Comparison of ENCODE assay signal across 1 cellular context in the genomic region with DNA sequence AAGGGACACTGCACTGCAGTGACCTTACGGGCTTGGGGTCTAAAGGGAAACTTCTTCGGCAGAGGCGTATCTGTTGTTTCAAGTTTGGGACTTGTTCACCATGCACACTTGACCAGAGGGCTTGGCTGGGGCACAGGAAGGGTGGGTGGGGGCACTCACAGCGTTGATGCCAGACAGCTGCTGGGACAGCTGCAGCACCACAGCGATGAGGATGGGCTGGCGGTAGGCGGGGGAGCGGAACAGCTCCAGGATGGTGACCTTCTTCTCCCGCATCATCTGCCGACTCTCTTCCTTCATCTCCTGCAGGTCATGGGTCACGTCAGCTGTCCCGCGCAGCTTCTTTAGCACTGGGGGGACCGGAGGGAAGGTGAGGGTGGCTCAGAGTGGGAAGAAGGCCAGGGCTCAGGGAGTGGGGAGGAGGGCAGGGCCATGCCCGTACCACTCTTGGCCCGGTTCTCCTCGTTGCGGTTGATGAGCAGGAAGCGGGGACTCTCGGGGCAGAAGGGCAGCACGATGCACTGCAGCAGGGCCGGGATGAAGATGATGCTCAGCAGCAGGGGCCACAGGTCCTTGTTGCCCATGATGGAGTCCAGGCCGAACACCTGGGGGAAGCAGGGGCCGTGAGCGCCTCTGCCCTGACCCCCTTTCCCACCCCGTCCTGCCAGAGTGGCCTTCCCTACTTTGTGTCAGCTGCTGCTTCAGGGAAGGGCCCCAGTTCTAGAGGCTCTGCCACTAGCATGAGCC.
TF ChIP-seq lines count a peak whose summit lies in the region.

No MANE protein-coding gene starts in this region.

TF ChIP-seq in HCT116, 20 proteins besides CTCF, POLR2A, EP300 and RAD21:
- TF ChIP-seq, protein P1, sequence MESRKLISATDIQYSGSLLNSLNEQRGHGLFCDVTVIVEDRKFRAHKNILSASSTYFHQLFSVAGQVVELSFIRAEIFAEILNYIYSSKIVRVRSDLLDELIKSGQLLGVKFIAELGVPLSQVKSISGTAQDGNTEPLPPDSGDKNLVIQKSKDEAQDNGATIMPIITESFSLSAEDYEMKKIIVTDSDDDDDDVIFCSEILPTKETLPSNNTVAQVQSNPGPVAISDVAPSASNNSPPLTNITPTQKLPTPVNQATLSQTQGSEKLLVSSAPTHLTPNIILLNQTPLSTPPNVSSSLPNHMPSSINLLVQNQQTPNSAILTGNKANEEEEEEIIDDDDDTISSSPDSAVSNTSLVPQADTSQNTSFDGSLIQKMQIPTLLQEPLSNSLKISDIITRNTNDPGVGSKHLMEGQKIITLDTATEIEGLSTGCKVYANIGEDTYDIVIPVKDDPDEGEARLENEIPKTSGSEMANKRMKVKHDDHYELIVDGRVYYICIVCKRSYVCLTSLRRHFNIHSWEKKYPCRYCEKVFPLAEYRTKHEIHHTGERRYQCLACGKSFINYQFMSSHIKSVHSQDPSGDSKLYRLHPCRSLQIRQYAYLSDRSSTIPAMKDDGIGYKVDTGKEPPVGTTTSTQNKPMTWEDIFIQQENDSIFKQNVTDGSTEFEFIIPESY (IDR thresholded peaks at IDR 0.05; ENCODE audit: extremely low read depth, insufficient replicate concordance, low read length) = no peak
- TF ChIP-seq, protein P2, sequence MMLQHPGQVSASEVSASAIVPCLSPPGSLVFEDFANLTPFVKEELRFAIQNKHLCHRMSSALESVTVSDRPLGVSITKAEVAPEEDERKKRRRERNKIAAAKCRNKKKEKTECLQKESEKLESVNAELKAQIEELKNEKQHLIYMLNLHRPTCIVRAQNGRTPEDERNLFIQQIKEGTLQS (IDR thresholded peaks at IDR 0.05) = no peak
- TF ChIP-seq EZH2phosphoT487 (IDR thresholded peaks at IDR 0.05; ENCODE audit: borderline replicate concordance) = no peak
- no peak for TF ChIP-seq JUND (IDR thresholded peaks at IDR 0.05)
- no peak for TF ChIP-seq ELF1 (IDR thresholded peaks at IDR 0.05; ENCODE audit: borderline replicate concordance, low read depth)
- no peak for TF ChIP-seq SRF (IDR thresholded peaks at IDR 0.05; ENCODE audit: low read depth)
